ENCODE assay signal across 23 cellular contexts in the genomic region with DNA sequence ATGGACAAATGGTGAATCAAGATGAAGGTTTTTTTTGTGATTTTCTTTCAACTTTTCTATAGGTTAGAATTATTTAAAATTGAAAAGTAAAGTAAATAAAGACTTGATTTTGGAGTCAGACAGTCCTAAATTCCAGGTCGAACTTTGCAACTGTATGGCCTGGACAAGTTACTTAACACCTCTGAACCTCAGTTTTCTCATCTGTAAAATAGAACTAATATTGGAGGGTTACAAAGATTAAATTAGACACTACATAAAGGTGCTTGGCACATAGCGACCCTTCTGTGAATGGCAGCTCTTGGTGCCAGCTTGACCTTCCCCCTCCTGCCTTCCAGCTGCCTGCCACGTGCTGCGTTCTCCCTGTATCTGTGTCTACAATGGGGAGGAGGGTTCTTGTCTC. TPM values are rescaled to one million over a fixed set of nuclear protein-coding genes. Genes with fewer than 3 reads are reported as not detected.
DNase-seq lines count a peak whose midpoint lies in the region; ATAC-seq and TF ChIP-seq lines count a peak whose summit lies in the region.
"Had no signal": no experiment of that assay in that cellular context is flagged by ENCODE, and none has a peak within 500 bp of the region (broad histone marks: within the 10 kb centered on the region; RNA-seq: fewer than 3 reads in every experiment).

No MANE protein-coding gene starts in this region.

- DNase-seq in fibroblast of lung (ENCODE audit: low read depth in 2 of 2): no peak
- no peak for DNase-seq in thoracic aorta (ENCODE audit: low spot score)
- no peak for DNase-seq in NK-92 treated with Interleukin-12 subunit alpha and Interleukin-12 subunit beta, amount 100 ng/mL, for 24 hours (lab: John Stamatoyannopoulos, UW)
- no peak for DNase-seq in T-helper 2 cell
- DNase-seq: activated CD4-positive, alpha-beta T cell treated with anti-CD3 and anti-CD28 coated beads for 4 hours; activated naive CD8-positive, alpha-beta T cell treated with anti-CD3 and anti-CD28 coated beads for 36 hours; activated T-cell treated with anti-CD3 and anti-CD28 coated beads for 4 hours; cerebellar nuclear complex; head of caudate nucleus; HFFc6; kidney glomerular epithelial cell; NCI-H1436; NCI-H2081 treated with DMSO at 0.1 percent for 48 hours; NCI-H446 treated with DMSO at 0.1 percent for 48 hours; trophoblast cell had no signal

- H3K36me3 ChIP-seq in fibroblast of lung (ENCODE audit: control insufficient read depth, insufficient read depth, low read length): peaks cover 8% of the 10 kb centered on the region
- H3K36me3 ChIP-seq in thoracic aorta: peaks cover 21% of the 10 kb centered on the region

- H3K9me3 ChIP-seq in fibroblast of lung (ENCODE audit: control insufficient read depth, insufficient read depth, low read depth, low read length) (no peaks in the 10 kb centered on the region), thoracic aorta (no peaks in the 10 kb centered on the region)

- H3K27ac ChIP-seq in VCaP (peak overlapping the region; percentile 75; the same call in 1 of the 2 replicates), fibroblast of lung (ENCODE audit: insufficient read depth, low read length) (peak overlapping the region; percentile 8), thoracic aorta (peak overlapping the region; percentile 48 to 69)

- ATAC-seq in thoracic aorta (ENCODE audit: insufficient number of reproducible peaks, low FRiP score, low read depth) (no peak), GM18511 (IDR thresholded peaks at IDR 0.05; ENCODE audit: unreplicated experiment) (no peak)

- H3K79me2 ChIP-seq in fibroblast of lung (ENCODE audit: control insufficient read depth, insufficient read depth, low read length): peaks cover 6% of the 10 kb centered on the region

- H3K4me3 ChIP-seq in fibroblast of lung (replicated peaks in 1 of 4; ENCODE audit: control extremely low read depth in 1 of 4, insufficient read depth in 1 of 4, low read depth in 3 of 4, low read length in 4 of 4): no peak overlapping the region
- no peak overlapping the region for H3K4me3 ChIP-seq in thoracic aorta
- H3K4me3 ChIP-seq: skin epidermis had no signal

- H4K20me1 ChIP-seq in fibroblast of lung (ENCODE audit: control insufficient read depth, extremely low read depth, insufficient read depth, low read length): no peaks in the 10 kb centered on the region

- TF ChIP-seq CTCF in GM12872 (IDR thresholded peaks at IDR 0.05; ENCODE audit: insufficient read depth, low read depth, low read length) (0 out of 3 replicates have a peak, but pooled peaks have one; percentile 6), VCaP (conservative IDR thresholded peaks at IDR 0.05) (no peak), fibroblast of lung (conservative IDR thresholded peaks at IDR 0.05 in 1 of 2, IDR thresholded peaks at IDR 0.05 in 1 of 2; ENCODE audit: low read depth in 1 of 2, low read length in 2 of 2) (no peak), thoracic aorta (IDR thresholded peaks at IDR 0.05) (no peak)

- no peak overlapping the region for H2AFZ ChIP-seq in fibroblast of lung (ENCODE audit: low read length)

- H3K9ac ChIP-seq in fibroblast of lung (ENCODE audit: insufficient read depth, low read length): no peak overlapping the region

- H3K4me1 ChIP-seq in fibroblast of lung (ENCODE audit: control insufficient read depth, extremely low read depth, insufficient read depth, low read length) (peaks cover 12% of the 10 kb centered on the region), thoracic aorta (ENCODE audit: control insufficient read depth in 1 of 2, low read depth in 2 of 2) (peaks cover 14 to 30% of the 10 kb centered on the region in 2 donors)

- no peak overlapping the region for H3K4me2 ChIP-seq in fibroblast of lung (ENCODE audit: extremely low read depth, insufficient read depth, low read length)

- H3K27me3 ChIP-seq in fibroblast of lung (ENCODE audit: control insufficient read depth, insufficient read depth, low read length) (no peaks in the 10 kb centered on the region), thoracic aorta (replicated peaks; ENCODE audit: insufficient read depth) (no peaks in the 10 kb centered on the region)

RNA-seq across cellular contexts. Expression of a gene that starts 3.0 kb away (rescaled TPM):
- total RNA-seq in fibroblast of lung: 23.9 and 28.4 TPM in 2 replicates
- 12.5 and 13.8 TPM in 2 replicates for polyA plus RNA-seq in fibroblast of lung
- polyA plus RNA-seq in fibroblast of lung (2012): 11.6 and 15.7 TPM in 2 replicates
- polyA minus RNA-seq in fibroblast of lung (ENCODE audit: low replicate concordance): 8.1 and 12.6 TPM in 2 replicates
- 10 to 100 TPM; 21.4 to 35.3 TPM for total RNA-seq in thoracic aorta

RNA-seq across cellular contexts. Expression of a gene that starts 13.0 kb away (rescaled TPM):
- total RNA-seq in fibroblast of lung: not detected in 2 replicates
- polyA plus RNA-seq in fibroblast of lung: not detected in 2 replicates
- polyA plus RNA-seq in fibroblast of lung (2012): 0.12 TPM in 1 of 2 replicates, not detected in the other
- polyA minus RNA-seq in fibroblast of lung (ENCODE audit: low replicate concordance): not detected in 2 replicates
- total RNA-seq in thoracic aorta: not detected
- total RNA-seq: activated naive CD8-positive, alpha-beta T cell treated with anti-CD3 and anti-CD28 coated beads for 36 hours; endothelial cell of umbilical vein; HFFc6; OCI-LY7; pulmonary artery endothelial cell had no signal
- polyA plus RNA-seq: endothelial cell of umbilical vein had no signal

RNA-seq across cellular contexts. Expression of a gene that starts 26.6 kb away (rescaled TPM):
- total RNA-seq in fibroblast of lung (2.3 and 3.0 TPM in 2 replicates), thoracic aorta (under 1 TPM; 0.56 to 0.68 TPM)
- 0.16 and 0.40 TPM in 2 replicates for polyA plus RNA-seq in fibroblast of lung
- polyA plus RNA-seq in fibroblast of lung (2012): 0.28 and 0.80 TPM in 2 replicates
- polyA minus RNA-seq in fibroblast of lung (ENCODE audit: low replicate concordance): not detected in 2 replicates

RNA-seq across cellular contexts. Expression of a gene that starts 50.9 kb away (rescaled TPM):
- total RNA-seq in fibroblast of lung (under 0.01 TPM in 1 of 2 replicates, not detected in the other), thoracic aorta (1 to 10 TPM in 1 of 2 donors, not detected in 1; 1.4 TPM)
- not detected in 2 replicates for polyA plus RNA-seq in fibroblast of lung
- polyA plus RNA-seq in fibroblast of lung (2012): not detected in 2 replicates
- not detected in 2 replicates for polyA minus RNA-seq in fibroblast of lung (ENCODE audit: low replicate concordance)
- total RNA-seq: activated naive CD8-positive, alpha-beta T cell treated with anti-CD3 and anti-CD28 coated beads for 36 hours; endothelial cell of umbilical vein; lung microvascular endothelial cell had no signal
- polyA plus RNA-seq: endothelial cell of umbilical vein had no signal

RNA-seq across cellular contexts. Expression of a gene that starts 55.6 kb away (rescaled TPM):
- total RNA-seq in fibroblast of lung: 21.1 and 23.6 TPM in 2 replicates
- polyA plus RNA-seq in fibroblast of lung: 12.9 and 16.5 TPM in 2 replicates
- 13.3 and 16.9 TPM in 2 replicates for polyA plus RNA-seq in fibroblast of lung (2012)
- polyA minus RNA-seq in fibroblast of lung (ENCODE audit: low replicate concordance): 37.8 and 74.1 TPM in 2 replicates
- 10 to 100 TPM; 11.1 to 41.6 TPM for total RNA-seq in thoracic aorta

Comparison
In these comparisons a context has a peak if more than half of its experiments do, and no peak if none do; other contexts are left out.
1. H3K27ac ChIP-seq: peak in every context shown above with its lines; median percentile 75 in VCaP; 58 in thoracic aorta; 8 in fibroblast of lung.